8 cellular contexts compared by ENCODE assay signal in genomic region chr1:40825430-40825778, GRCh38. TPM values are rescaled to one million over a fixed set of nuclear protein-coding genes. Genes with fewer than 3 reads are reported as not detected.
DNase-seq lines count a peak whose midpoint lies in the region; TF ChIP-seq lines count a peak whose summit lies in the region.

No MANE protein-coding gene starts in this region.

- H3K4me3 ChIP-seq in ascending aorta (no peak overlapping the region), trophoblast cell (ENCODE audit: low read depth, low read length) (no peak overlapping the region), transverse colon (no peak overlapping the region)

- H3K27ac ChIP-seq in ascending aorta (peak overlapping the region; percentile 79 to 83), trophoblast cell (ENCODE audit: low read depth, low read length) (no peak overlapping the region), caudate nucleus (ENCODE audit: low read depth, low read length) (no peak overlapping the region), transverse colon (no peak overlapping the region)

- no peaks in the 10 kb centered on the region for H3K9me3 ChIP-seq in ascending aorta
- H3K9me3 ChIP-seq in trophoblast cell (ENCODE audit: insufficient read depth, low read depth, low read length), result peaks cover under 1% of the 10 kb centered on the region
- H3K9me3 ChIP-seq in transverse colon, result no peaks in the 10 kb centered on the region

- H3K36me3 Mint-ChIP-seq in T-helper 1 cell treated with Interleukin-12 subunit alpha and Interleukin-12 subunit beta and Interleukin-4 antibody, amounts not matched to agents 30 μg/mL and 1 μg/mL, for 36 hours (ENCODE audit: low read depth), result no peaks in the 10 kb centered on the region
- no peaks in the 10 kb centered on the region for H3K36me3 Mint-ChIP-seq in HFFc6 (ENCODE audit: low read depth)

- no peaks in the 10 kb centered on the region for H3K27me3 ChIP-seq in ascending aorta
- no peaks in the 10 kb centered on the region for H3K27me3 ChIP-seq in trophoblast cell (ENCODE audit: insufficient read depth, low read length)
- H3K27me3 ChIP-seq in transverse colon, result no peaks in the 10 kb centered on the region

- H3K23ac ChIP-seq in trophoblast cell (ENCODE audit: low read length), result no peak overlapping the region

- peak overlapping the region; percentile 49 for H4K8ac ChIP-seq in trophoblast cell (ENCODE audit: low read depth, low read length)

- WGBS in trophoblast cell (ENCODE audit: extremely low coverage, insufficient coverage, insufficient read length), result no CpG with 5 or more reads among the region's 3 CpGs
- WGBS in transverse colon (ENCODE audit: low coverage in 1 of 2), 2 donors, result 20 to 76% methylated on average over 1 to 3 of the region's 3 CpGs

- H2AK5ac ChIP-seq in trophoblast cell (ENCODE audit: low read length), result no peak overlapping the region

- in situ Hi-C loops in transverse colon (cut with MboI; ENCODE audit: low pct_ligation_motif_present in 1 of 4, low pct_unique_long_range_greater_than_20kb in 1 of 4, low sequenced_read_pairs in 3 of 4), result loop anchor here in 1 of 4 donors (25.0 kb wide), 1 partner anchor 213 kb away; no protein-coding TSS in a partner anchor

- H4K12ac ChIP-seq in trophoblast cell (ENCODE audit: low read depth, low read length), result no peak overlapping the region

- H2BK120ac ChIP-seq in trophoblast cell (ENCODE audit: insufficient read depth, low read length, poor library complexity), result no peak overlapping the region

- no peak for TF ChIP-seq EP300 in transverse colon (IDR thresholded peaks at IDR 0.05; ENCODE audit: low read depth)

- H3K79me1 ChIP-seq in trophoblast cell (ENCODE audit: low read length), result no peaks in the 10 kb centered on the region

- no peak overlapping the region for H3K14ac ChIP-seq in trophoblast cell (ENCODE audit: low read length)

- peaks cover 14% of the 10 kb centered on the region for H3K4me1 Mint-ChIP-seq in T-helper 1 cell treated with Interleukin-12 subunit alpha and Interleukin-12 subunit beta and Interleukin-4 antibody, amounts not matched to agents 30 μg/mL and 1 μg/mL, for 36 hours (ENCODE audit: low read depth)
- H3K4me1 Mint-ChIP-seq in HFFc6 (ENCODE audit: low read depth), result peaks cover 19% of the 10 kb centered on the region

- H3K27me3 Mint-ChIP-seq in T-helper 1 cell treated with Interleukin-12 subunit alpha and Interleukin-12 subunit beta and Interleukin-4 antibody, amounts not matched to agents 30 μg/mL and 1 μg/mL, for 36 hours (ENCODE audit: low read depth), result peaks cover 3% of the 10 kb centered on the region
- H3K27me3 Mint-ChIP-seq in HFFc6 (ENCODE audit: insufficient read depth), result peaks cover 21% of the 10 kb centered on the region

- H3K4me1 ChIP-seq in ascending aorta, result peaks cover 24 to 42% of the 10 kb centered on the region in 2 donors
- peaks cover 15 to 19% of the 10 kb centered on the region in 2 experiments for H3K4me1 ChIP-seq in trophoblast cell (ENCODE audit: control insufficient read depth in 1 of 2, insufficient read depth in 2 of 2, low read length in 2 of 2)
- peaks cover 0 to 7% (median 0%) of the 10 kb centered on the region in 4 donors for H3K4me1 ChIP-seq in transverse colon

- no peak overlapping the region for H2BK5ac ChIP-seq in trophoblast cell (ENCODE audit: low read depth, low read length, poor library complexity)

- H3K9ac ChIP-seq in trophoblast cell (ENCODE audit: low read length), result no peak overlapping the region

- intact Hi-C loops in ascending aorta (cut with DNase I), result loop anchor here (2.0 kb wide), 2 partner anchors 19 to 43 kb away; partner anchors contain the start of gene KCNQ4
- intact Hi-C loops in transverse colon (cut with DNase I; ENCODE audit: low total_unique reads), result no loop called here

- H3K4me3 Mint-ChIP-seq in T-helper 1 cell treated with Interleukin-12 subunit alpha and Interleukin-12 subunit beta and Interleukin-4 antibody, amounts not matched to agents 30 μg/mL and 1 μg/mL, for 36 hours, result no peak overlapping the region
- H3K4me3 Mint-ChIP-seq in HFFc6, result no peak overlapping the region

- no peak for DNase-seq in T-helper 1 cell
- no peak for DNase-seq in HFFc6
- no peak for DNase-seq in ascending aorta (ENCODE audit: low spot score in 2 of 2)
- no peak for DNase-seq in trophoblast cell
- DNase-seq in LoVo (ENCODE audit: low spot score), result no peak
- no peak for DNase-seq in caudate nucleus (lab: John Stamatoyannopoulos, UW)
- no peak for DNase-seq in transverse colon

- no peak overlapping the region for H3K4ac ChIP-seq in trophoblast cell (ENCODE audit: low read depth, low read length)

- no peaks in the 10 kb centered on the region for H3K79me2 ChIP-seq in trophoblast cell (ENCODE audit: control insufficient read depth, insufficient read depth, low read length, poor library complexity)

- H4K91ac ChIP-seq in trophoblast cell (ENCODE audit: low read depth, low read length), result peak overlapping the region; percentile 17

- peaks cover 0 to 3% of the 10 kb centered on the region in 2 donors for H3K36me3 ChIP-seq in ascending aorta
- H3K36me3 ChIP-seq in trophoblast cell (ENCODE audit: control insufficient read depth in 1 of 2, insufficient read depth in 2 of 2, low read length in 2 of 2), result no peaks in the 10 kb centered on the region
- H3K36me3 ChIP-seq in transverse colon, result no peaks in the 10 kb centered on the region

- TF ChIP-seq POLR2A in transverse colon (IDR thresholded peaks at IDR 0.05), result no peak

- TF ChIP-seq CTCF in HFFc6 (IDR thresholded peaks at IDR 0.05), result no peak
- TF ChIP-seq CTCF in ascending aorta (IDR thresholded peaks at IDR 0.05), result no peak
- no peak for TF ChIP-seq CTCF in transverse colon (IDR thresholded peaks at IDR 0.05)

- H3K18ac ChIP-seq in trophoblast cell (ENCODE audit: low read length), result no peak overlapping the region

- H3K4me2 ChIP-seq in trophoblast cell (ENCODE audit: low read length), result no peak overlapping the region

- H2BK12ac ChIP-seq in trophoblast cell (ENCODE audit: low read length), result no peak overlapping the region

- H3K27ac Mint-ChIP-seq in T-helper 1 cell treated with Interleukin-12 subunit alpha and Interleukin-12 subunit beta and Interleukin-4 antibody, amounts not matched to agents 30 μg/mL and 1 μg/mL, for 36 hours, result peak overlapping the region; percentile 14
- H3K27ac Mint-ChIP-seq in HFFc6, result peak overlapping the region; percentile 36; the same call in 1 of the 2 replicates

- no peaks in the 10 kb centered on the region for H3K9me3 Mint-ChIP-seq in T-helper 1 cell treated with Interleukin-12 subunit alpha and Interleukin-12 subunit beta and Interleukin-4 antibody, amounts not matched to agents 30 μg/mL and 1 μg/mL, for 36 hours
- H3K9me3 Mint-ChIP-seq in HFFc6, result no peaks in the 10 kb centered on the region

- no peak overlapping the region for H2AFZ ChIP-seq in trophoblast cell (ENCODE audit: insufficient read depth, low read length, poor library complexity)

RNA-seq across cellular contexts. Expression of gene CITED4, which starts 36.8 kb away (rescaled TPM):
- total RNA-seq in HFFc6 (2021; fragmentation: NEBNext Ultra II Directional; extraction: Animal tissue kit (Norgen Biotek cat#: 25700)), result 1 to 10 TPM; 1.7 to 5.3 (median 3.8) TPM
- 47.6 TPM for total RNA-seq in ascending aorta
- 2.7 and 3.4 TPM in 2 replicates for polyA plus RNA-seq in trophoblast cell (2013)
- total RNA-seq in transverse colon, result 10 to 100 TPM in 3 of 4 donors, 1 to 10 TPM in 1; 7.6 to 30.1 (median 16.5) TPM

RNA-seq across cellular contexts. Expression of gene KCNQ4, which starts 41.8 kb away (rescaled TPM):
- under 1 TPM in 1 of 6 experiments, not detected in 5; 0.05 TPM for total RNA-seq in HFFc6 (2021; fragmentation: NEBNext Ultra II Directional; extraction: Animal tissue kit (Norgen Biotek cat#: 25700))
- total RNA-seq in ascending aorta (14.5 TPM), transverse colon (10 to 100 TPM in 1 of 4 donors, 1 to 10 TPM in 3; 3.1 to 33.7 (median 3.6) TPM)
- polyA plus RNA-seq in trophoblast cell (2013), result 0.88 and 0.99 TPM in 2 replicates

Comparison
In these comparisons a context has a peak if more than half of its experiments do, and no peak if none do; other contexts are left out.
1. H3K27ac ChIP-seq: peak in ascending aorta (2 of 2); none in trophoblast cell (single experiment), caudate nucleus (single experiment) and transverse colon (0 of 4).